Comparison of ENCODE assay signal across 22 cellular contexts in the genomic region with DNA sequence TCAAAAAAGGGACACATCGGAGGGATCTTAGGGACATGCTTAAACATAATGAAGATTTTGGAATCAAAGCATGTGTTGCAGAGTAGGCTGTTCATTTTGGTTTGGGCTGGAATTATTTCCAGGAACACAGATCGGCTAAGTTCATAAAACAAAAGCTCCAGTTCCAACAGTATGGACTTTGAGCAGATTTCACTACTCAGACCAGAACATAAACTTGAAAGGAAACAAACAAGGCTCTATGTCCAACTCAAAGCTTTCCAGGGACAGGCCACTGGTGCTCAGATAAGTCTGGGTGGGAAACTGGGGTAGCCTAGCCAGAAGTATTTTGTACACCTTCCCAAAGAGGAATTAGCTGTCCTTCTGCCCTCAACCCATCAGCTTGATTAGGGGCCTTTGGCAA. TPM values are rescaled to one million over a fixed set of nuclear protein-coding genes. Genes with fewer than 3 reads are reported as not detected.
DNase-seq lines count a peak whose midpoint lies in the region; ATAC-seq and TF ChIP-seq lines count a peak whose summit lies in the region.
"Had no signal": no experiment of that assay in that cellular context is flagged by ENCODE, and none has a peak within 500 bp of the region (broad histone marks: within the 10 kb centered on the region; RNA-seq: fewer than 3 reads in every experiment).

No MANE protein-coding gene starts in this region.

- H3K4me1 ChIP-seq in ascending aorta = peaks cover 3 to 39% of the 10 kb centered on the region in 2 donors
- peaks cover 0 to 64% (median 26%) of the 10 kb centered on the region in 4 donors for H3K4me1 ChIP-seq in tibial artery
- H3K4me1 ChIP-seq: A549, BE2C, HAP-1 had no signal

- no peaks in the 10 kb centered on the region for H3K36me3 ChIP-seq in ascending aorta
- H3K36me3 ChIP-seq in tibial artery = no peaks in the 10 kb centered on the region
- H3K36me3 ChIP-seq: BE2C, HAP-1 had no signal

- H3K27me3 ChIP-seq in ascending aorta (no peaks in the 10 kb centered on the region), tibial artery (no peaks in the 10 kb centered on the region)
- H3K27me3 ChIP-seq: BE2C had no signal

- ATAC-seq in left lobe of liver (peak; percentile 28), HG02870 (IDR thresholded peaks at IDR 0.05; ENCODE audit: unreplicated experiment) (no peak)
- ATAC-seq: A549 had no signal

- H3K4me3 ChIP-seq in ascending aorta = no peak overlapping the region
- no peak overlapping the region for H3K4me3 ChIP-seq in tibial artery
- H3K4me3 ChIP-seq: A549, HAP-1 had no signal

- H3K27me3 Mint-ChIP-seq in nephron (ENCODE audit: low read depth) = no peaks in the 10 kb centered on the region

- peaks cover 30% of the 10 kb centered on the region for H3K4me1 Mint-ChIP-seq in nephron

- no peaks in the 10 kb centered on the region for H3K9me3 ChIP-seq in ascending aorta
- no peaks in the 10 kb centered on the region for H3K9me3 ChIP-seq in tibial artery
- H3K9me3 ChIP-seq: A549, BE2C, HAP-1 had no signal

- H3K9me3 Mint-ChIP-seq in nephron = no peaks in the 10 kb centered on the region
- H3K9me3 Mint-ChIP-seq: HFFc6 had no signal

- H3K27ac Mint-ChIP-seq in nephron = peak overlapping the region in 2 of 3 experiments; percentile 25 to 55
- H3K27ac Mint-ChIP-seq: CD4-positive, alpha-beta memory T cell; HFFc6 had no signal

- H3K36me3 Mint-ChIP-seq in nephron (ENCODE audit: low read depth) = no peaks in the 10 kb centered on the region

- no peak for DNase-seq in ascending aorta (ENCODE audit: low spot score in 2 of 2)
- no peak for DNase-seq in left lobe of liver (ENCODE audit: low spot score)
- DNase-seq in tibial artery = no peak
- DNase-seq in globus pallidus (ENCODE audit: low spot score) = no peak
- no peak for DNase-seq in DMS79 (lab: John Stamatoyannopoulos, UW)
- DNase-seq in NCI-H1694 treated with DMSO at 0.1 percent for 48 hours (lab: John Stamatoyannopoulos, UW) = no peak
- DNase-seq: 8988T; ACHN; AML-193; BE2C; C1 segment of cervical spinal cord; Calu3; CD4-positive, alpha-beta memory T cell; COR-L47; DMS53; DND-41; GOT3; HFFc6 had no signal

- no peak for TF ChIP-seq CTCF in ascending aorta (IDR thresholded peaks at IDR 0.05)
- no peak for TF ChIP-seq CTCF in nephron (IDR thresholded peaks at IDR 0.05; ENCODE audit: unreplicated experiment in 3 of 3)
- no peak for TF ChIP-seq CTCF in tibial artery (IDR thresholded peaks at IDR 0.05)

- peak overlapping the region; percentile 65 to 66 for H3K27ac ChIP-seq in ascending aorta
- peak overlapping the region; percentile 53 for H3K27ac ChIP-seq in tibial artery
- H3K27ac ChIP-seq: A549 had no signal

- H3K4me3 Mint-ChIP-seq in nephron = no peak overlapping the region
- H3K4me3 Mint-ChIP-seq: CD4-positive, alpha-beta memory T cell; HFFc6 had no signal

- intact Hi-C loops in ascending aorta (cut with DNase I) (no loop called here), tibial artery (cut with DNase I; ENCODE audit: low total_unique reads) (no loop called here)

RNA-seq across cellular contexts. Expression of a gene that starts 51.2 kb away (rescaled TPM):
- total RNA-seq in ascending aorta (18.4 TPM), left lobe of liver (4.3 TPM)
- total RNA-seq: CD4-positive, alpha-beta memory T cell had no signal

RNA-seq across cellular contexts. Expression of a gene that starts 58.3 kb away (rescaled TPM):
- total RNA-seq in ascending aorta (36.1 TPM), left lobe of liver (3.1 TPM)
